ENCODE assay signal across 2 cellular contexts in genomic region chr5:171391996-171392577, GRCh38.
TF ChIP-seq lines count a peak whose summit lies in the region.

No MANE protein-coding gene starts in this region.

TF ChIP-seq in SK-N-SH, 30 proteins besides CTCF, POLR2A, EP300 and RAD21:
- TF ChIP-seq, protein P1, sequence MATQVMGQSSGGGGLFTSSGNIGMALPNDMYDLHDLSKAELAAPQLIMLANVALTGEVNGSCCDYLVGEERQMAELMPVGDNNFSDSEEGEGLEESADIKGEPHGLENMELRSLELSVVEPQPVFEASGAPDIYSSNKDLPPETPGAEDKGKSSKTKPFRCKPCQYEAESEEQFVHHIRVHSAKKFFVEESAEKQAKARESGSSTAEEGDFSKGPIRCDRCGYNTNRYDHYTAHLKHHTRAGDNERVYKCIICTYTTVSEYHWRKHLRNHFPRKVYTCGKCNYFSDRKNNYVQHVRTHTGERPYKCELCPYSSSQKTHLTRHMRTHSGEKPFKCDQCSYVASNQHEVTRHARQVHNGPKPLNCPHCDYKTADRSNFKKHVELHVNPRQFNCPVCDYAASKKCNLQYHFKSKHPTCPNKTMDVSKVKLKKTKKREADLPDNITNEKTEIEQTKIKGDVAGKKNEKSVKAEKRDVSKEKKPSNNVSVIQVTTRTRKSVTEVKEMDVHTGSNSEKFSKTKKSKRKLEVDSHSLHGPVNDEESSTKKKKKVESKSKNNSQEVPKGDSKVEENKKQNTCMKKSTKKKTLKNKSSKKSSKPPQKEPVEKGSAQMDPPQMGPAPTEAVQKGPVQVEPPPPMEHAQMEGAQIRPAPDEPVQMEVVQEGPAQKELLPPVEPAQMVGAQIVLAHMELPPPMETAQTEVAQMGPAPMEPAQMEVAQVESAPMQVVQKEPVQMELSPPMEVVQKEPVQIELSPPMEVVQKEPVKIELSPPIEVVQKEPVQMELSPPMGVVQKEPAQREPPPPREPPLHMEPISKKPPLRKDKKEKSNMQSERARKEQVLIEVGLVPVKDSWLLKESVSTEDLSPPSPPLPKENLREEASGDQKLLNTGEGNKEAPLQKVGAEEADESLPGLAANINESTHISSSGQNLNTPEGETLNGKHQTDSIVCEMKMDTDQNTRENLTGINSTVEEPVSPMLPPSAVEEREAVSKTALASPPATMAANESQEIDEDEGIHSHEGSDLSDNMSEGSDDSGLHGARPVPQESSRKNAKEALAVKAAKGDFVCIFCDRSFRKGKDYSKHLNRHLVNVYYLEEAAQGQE (IDR thresholded peaks at IDR 0.05; ENCODE audit: low read depth, low read length): no peak
- no peak for TF ChIP-seq IRF3 (IDR thresholded peaks at IDR 0.05; ENCODE audit: low read depth, low read length)
- TF ChIP-seq, protein P2, sequence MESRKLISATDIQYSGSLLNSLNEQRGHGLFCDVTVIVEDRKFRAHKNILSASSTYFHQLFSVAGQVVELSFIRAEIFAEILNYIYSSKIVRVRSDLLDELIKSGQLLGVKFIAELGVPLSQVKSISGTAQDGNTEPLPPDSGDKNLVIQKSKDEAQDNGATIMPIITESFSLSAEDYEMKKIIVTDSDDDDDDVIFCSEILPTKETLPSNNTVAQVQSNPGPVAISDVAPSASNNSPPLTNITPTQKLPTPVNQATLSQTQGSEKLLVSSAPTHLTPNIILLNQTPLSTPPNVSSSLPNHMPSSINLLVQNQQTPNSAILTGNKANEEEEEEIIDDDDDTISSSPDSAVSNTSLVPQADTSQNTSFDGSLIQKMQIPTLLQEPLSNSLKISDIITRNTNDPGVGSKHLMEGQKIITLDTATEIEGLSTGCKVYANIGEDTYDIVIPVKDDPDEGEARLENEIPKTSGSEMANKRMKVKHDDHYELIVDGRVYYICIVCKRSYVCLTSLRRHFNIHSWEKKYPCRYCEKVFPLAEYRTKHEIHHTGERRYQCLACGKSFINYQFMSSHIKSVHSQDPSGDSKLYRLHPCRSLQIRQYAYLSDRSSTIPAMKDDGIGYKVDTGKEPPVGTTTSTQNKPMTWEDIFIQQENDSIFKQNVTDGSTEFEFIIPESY (IDR thresholded peaks at IDR 0.05; ENCODE audit: borderline replicate concordance, low read depth): no peak
- TF ChIP-seq FOXJ3 (CRISPR knock-in tag; IDR thresholded peaks at IDR 0.05): no peak
- no peak for TF ChIP-seq NRF1 (IDR thresholded peaks at IDR 0.05; ENCODE audit: low read depth, low read length)
- no peak for TF ChIP-seq JUND (IDR thresholded peaks at IDR 0.05)
- TF ChIP-seq TAF1 (IDR thresholded peaks at IDR 0.05; ENCODE audit: borderline replicate concordance, low read depth, low read length): no peak
- TF ChIP-seq, protein P3, sequence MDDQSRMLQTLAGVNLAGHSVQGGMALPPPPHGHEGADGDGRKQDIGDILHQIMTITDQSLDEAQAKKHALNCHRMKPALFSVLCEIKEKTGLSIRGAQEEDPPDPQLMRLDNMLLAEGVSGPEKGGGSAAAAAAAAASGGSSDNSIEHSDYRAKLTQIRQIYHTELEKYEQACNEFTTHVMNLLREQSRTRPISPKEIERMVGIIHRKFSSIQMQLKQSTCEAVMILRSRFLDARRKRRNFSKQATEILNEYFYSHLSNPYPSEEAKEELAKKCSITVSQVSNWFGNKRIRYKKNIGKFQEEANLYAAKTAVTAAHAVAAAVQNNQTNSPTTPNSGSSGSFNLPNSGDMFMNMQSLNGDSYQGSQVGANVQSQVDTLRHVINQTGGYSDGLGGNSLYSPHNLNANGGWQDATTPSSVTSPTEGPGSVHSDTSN (IDR thresholded peaks at IDR 0.05): no peak
- no peak for TF ChIP-seq TEAD4 (IDR thresholded peaks at IDR 0.05; ENCODE audit: borderline replicate concordance, insufficient read depth)
- no peak for TF ChIP-seq EZH2phosphoT487 (IDR thresholded peaks at IDR 0.05; ENCODE audit: borderline replicate concordance, low read depth)
- no peak for TF ChIP-seq POLR2AphosphoS5 (IDR thresholded peaks at IDR 0.05; ENCODE audit: low read depth, low read length)
- no peak; the same call in 1 of the 2 replicates for TF ChIP-seq SIN3A (IDR thresholded peaks at IDR 0.05; ENCODE audit: borderline replicate concordance, low read depth, low read length)
- TF ChIP-seq FOSL2 (IDR thresholded peaks at IDR 0.05; ENCODE audit: borderline replicate concordance, low read depth): no peak
- TF ChIP-seq GATA2 (CRISPR knock-in tag; IDR thresholded peaks at IDR 0.05): no peak

TF ChIP-seq in SK-N-SH treated with all-trans-retinoic acid at 6 μM for 48 hours, 23 proteins besides CTCF, POLR2A, EP300 and RAD21:
- TF ChIP-seq POU6F1 (CRISPR knock-in tag; IDR thresholded peaks at IDR 0.05; ENCODE audit: borderline replicate concordance, low read depth) (no peak), ZNF70 (CRISPR knock-in tag; IDR thresholded peaks at IDR 0.05) (no peak), CSDC2 (CRISPR knock-in tag; IDR thresholded peaks at IDR 0.05) (no peak), ZFP3 (CRISPR knock-in tag; IDR thresholded peaks at IDR 0.05) (no peak), TSHZ2 (CRISPR knock-in tag; IDR thresholded peaks at IDR 0.05) (no peak), CREB5 (CRISPR knock-in tag; IDR thresholded peaks at IDR 0.05; ENCODE audit: low read depth) (no peak), ZC3H10 (CRISPR knock-in tag; IDR thresholded peaks at IDR 0.05) (no peak), ZFP30 (CRISPR knock-in tag; IDR thresholded peaks at IDR 0.05) (no peak)
TF ChIP-seq in SK-N-SH treated with all-trans-retinoic acid at 6 μM for 48 hours: peak in this region for 0.
